13 cellular contexts compared by ENCODE assay signal in the genomic region with DNA sequence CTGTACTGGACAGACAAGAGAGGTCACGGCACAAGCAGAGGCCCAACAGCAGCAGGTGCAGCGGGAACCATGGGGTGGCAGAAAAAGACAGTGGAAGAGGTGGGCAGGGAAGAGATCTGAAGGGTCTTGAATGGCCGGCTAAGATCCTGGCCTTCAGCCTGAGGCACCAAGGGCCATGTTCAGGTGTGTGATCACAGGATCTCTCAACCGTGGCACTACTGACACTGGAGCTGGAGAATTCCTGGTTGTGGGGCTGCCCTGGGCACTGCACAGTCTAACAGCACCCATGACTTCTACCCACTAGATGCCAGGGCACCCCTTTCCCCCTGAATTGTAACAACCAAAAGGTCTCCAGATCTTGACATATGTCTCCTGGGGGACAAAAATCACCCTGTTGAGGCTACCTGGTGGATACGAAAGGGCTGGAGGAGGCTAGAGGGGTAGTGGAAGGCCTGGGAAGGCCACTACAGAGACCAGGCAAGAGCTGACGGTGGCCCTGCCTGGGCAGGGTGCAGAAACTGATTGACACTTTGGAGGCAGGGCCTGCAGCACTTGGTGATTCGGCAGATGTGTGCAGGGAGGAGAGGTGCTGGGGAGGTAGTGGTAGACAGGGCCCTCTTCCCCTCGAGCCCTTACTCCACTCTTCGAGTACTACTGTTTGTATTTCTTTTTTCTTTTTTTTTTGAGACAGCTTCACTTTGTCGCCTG. TPM values are rescaled to one million over a fixed set of nuclear protein-coding genes. Genes with fewer than 3 reads are reported as not detected.
DNase-seq lines count a peak whose midpoint lies in the region; ATAC-seq and TF ChIP-seq lines count a peak whose summit lies in the region.
"Had no signal": no experiment of that assay in that cellular context is flagged by ENCODE, and none has a peak within 500 bp of the region (broad histone marks: within the 10 kb centered on the region; RNA-seq: fewer than 3 reads in every experiment).

No MANE protein-coding gene starts in this region.

- H3K27ac ChIP-seq in lower lobe of right lung (peak overlapping the region; percentile 58), thoracic aorta (peak overlapping the region; percentile 88 to 98)

- TF ChIP-seq CTCF in lower lobe of right lung (IDR thresholded peaks at IDR 0.05) (no peak), thoracic aorta (IDR thresholded peaks at IDR 0.05) (no peak)

- no peak overlapping the region for H3K4me3 Mint-ChIP-seq in activated T-cell treated with anti-CD3 and anti-CD28 coated beads, Interleukin-2, amount 50 U/mL, for 24 hours
- H3K4me3 Mint-ChIP-seq in activated T-cell treated with anti-CD3 and anti-CD28 coated beads, Interleukin-2, amount 50 U/mL, for 4 hours = no peak overlapping the region

- no peaks in the 10 kb centered on the region for H3K9me3 Mint-ChIP-seq in activated T-cell treated with anti-CD3 and anti-CD28 coated beads, Interleukin-2, amount 50 U/mL, for 24 hours
- no peaks in the 10 kb centered on the region for H3K9me3 Mint-ChIP-seq in activated T-cell treated with anti-CD3 and anti-CD28 coated beads, Interleukin-2, amount 50 U/mL, for 4 hours

- no peaks in the 10 kb centered on the region for H3K27me3 Mint-ChIP-seq in activated T-cell treated with anti-CD3 and anti-CD28 coated beads, Interleukin-2, amount 50 U/mL, for 24 hours
- no peaks in the 10 kb centered on the region for H3K27me3 Mint-ChIP-seq in activated T-cell treated with anti-CD3 and anti-CD28 coated beads, Interleukin-2, amount 50 U/mL, for 4 hours (ENCODE audit: low read depth)

- H3K27me3 ChIP-seq in adipocyte (replicated peaks; ENCODE audit: control insufficient read depth, insufficient read depth, low read length) (no peaks in the 10 kb centered on the region), lower lobe of right lung (ENCODE audit: low read depth) (no peaks in the 10 kb centered on the region), thoracic aorta (replicated peaks; ENCODE audit: insufficient read depth) (no peaks in the 10 kb centered on the region)

- H3K36me3 ChIP-seq in adipocyte (ENCODE audit: control insufficient read depth, insufficient read depth, low read length, severe bottlenecking) = peaks cover 32% of the 10 kb centered on the region
- H3K36me3 ChIP-seq in lower lobe of right lung = peaks cover 52% of the 10 kb centered on the region
- peaks cover 2% of the 10 kb centered on the region for H3K36me3 ChIP-seq in thoracic aorta

- peak overlapping the region; percentile 55 for H3K27ac Mint-ChIP-seq in activated T-cell treated with anti-CD3 and anti-CD28 coated beads, Interleukin-2, amount 50 U/mL, for 24 hours

- H3K4me1 ChIP-seq in adipocyte (ENCODE audit: control insufficient read depth, insufficient read depth, low read length) = peaks cover 71% of the 10 kb centered on the region
- H3K4me1 ChIP-seq in lower lobe of right lung = peaks cover 93% of the 10 kb centered on the region
- peaks cover 54 to 90% of the 10 kb centered on the region in 2 donors for H3K4me1 ChIP-seq in thoracic aorta (ENCODE audit: control insufficient read depth in 1 of 2, low read depth in 2 of 2)

- H3K4me1 Mint-ChIP-seq in activated T-cell treated with anti-CD3 and anti-CD28 coated beads, Interleukin-2, amount 50 U/mL, for 24 hours (ENCODE audit: low read depth) = peaks cover 75% of the 10 kb centered on the region
- peaks cover 61% of the 10 kb centered on the region for H3K4me1 Mint-ChIP-seq in activated T-cell treated with anti-CD3 and anti-CD28 coated beads, Interleukin-2, amount 50 U/mL, for 4 hours (ENCODE audit: low read depth)

- H3K9me3 ChIP-seq in adipocyte (ENCODE audit: control insufficient read depth, low read length) (no peaks in the 10 kb centered on the region), lower lobe of right lung (no peaks in the 10 kb centered on the region), thoracic aorta (no peaks in the 10 kb centered on the region)

- no peak for DNase-seq in activated T-cell treated with anti-CD3 and anti-CD28 coated beads, Interleukin-2, amount 50 U/mL, for 24 hours
- no peak for DNase-seq in activated T-cell treated with anti-CD3 and anti-CD28 coated beads, Interleukin-2, amount 50 U/mL, for 4 hours
- DNase-seq in adipocyte (ENCODE audit: low read depth) (no peak), lower lobe of right lung (no peak), thoracic aorta (ENCODE audit: low spot score) (no peak), inferior parietal cortex (ENCODE audit: extremely low spot score) (no peak), HPDE6-E6E7 (ENCODE audit: extremely low spot score) (no peak)
- DNase-seq: activated CD8-positive, alpha-beta memory T cell treated with anti-CD3 and anti-CD28 coated beads, Interleukin-2, amount 50 U/mL, for 48 hours; DND-41; kidney; OCI-M1; stimulated activated naive CD4-positive, alpha-beta T cell treated with Interleukin-2 at 50 U/mL for 16 hours had no signal

- ATAC-seq in activated T-cell treated with anti-CD3 and anti-CD28 coated beads, Interleukin-2, amount 50 U/mL, for 4 hours = no peak
- ATAC-seq in lower lobe of right lung (no peak), thoracic aorta (ENCODE audit: insufficient number of reproducible peaks, low FRiP score, low read depth) (no peak), GM21381 (IDR thresholded peaks at IDR 0.05; ENCODE audit: unreplicated experiment) (no peak)

- H3K9ac ChIP-seq in adipocyte (ENCODE audit: low read length) = peak overlapping the region; percentile 8

- intact Hi-C loops in lower lobe of right lung (cut with DNase I) = no loop called here

- no peak overlapping the region for H3K4me3 ChIP-seq in adipocyte (ENCODE audit: low read length)
- no peak overlapping the region for H3K4me3 ChIP-seq in lower lobe of right lung
- no peak overlapping the region for H3K4me3 ChIP-seq in thoracic aorta

- peaks cover 76% of the 10 kb centered on the region for H3K36me3 Mint-ChIP-seq in activated T-cell treated with anti-CD3 and anti-CD28 coated beads, Interleukin-2, amount 50 U/mL, for 24 hours (ENCODE audit: low read depth)
- H3K36me3 Mint-ChIP-seq in activated T-cell treated with anti-CD3 and anti-CD28 coated beads, Interleukin-2, amount 50 U/mL, for 4 hours (ENCODE audit: insufficient read depth) = peaks cover 15% of the 10 kb centered on the region

RNA-seq across cellular contexts. Expression of gene CSNK1E, which starts 8.3 kb away (rescaled TPM):
- total RNA-seq in activated T-cell treated with anti-CD3 and anti-CD28 coated beads, Interleukin-2, amount 50 U/mL, for 4 hours = 10 to 100 TPM; 86.9 to 94.6 (median 91.7) TPM
- 126 TPM for total RNA-seq in lower lobe of right lung
- total RNA-seq in thoracic aorta = 100 to 1,000 TPM in 1 of 2 donors, 10 to 100 TPM in 1; 98.1 to 140 TPM

RNA-seq across cellular contexts. Expression of gene TMEM184B, which starts 36.1 kb away (rescaled TPM):
- 10 to 100 TPM; 26.5 to 33.5 (median 27.8) TPM for total RNA-seq in activated T-cell treated with anti-CD3 and anti-CD28 coated beads, Interleukin-2, amount 50 U/mL, for 4 hours
- 77.7 TPM for total RNA-seq in lower lobe of right lung
- total RNA-seq in thoracic aorta = 100 to 1,000 TPM; 134 to 254 TPM
